Comparison of ENCODE assay signal across 28 cellular contexts in the genomic region with DNA sequence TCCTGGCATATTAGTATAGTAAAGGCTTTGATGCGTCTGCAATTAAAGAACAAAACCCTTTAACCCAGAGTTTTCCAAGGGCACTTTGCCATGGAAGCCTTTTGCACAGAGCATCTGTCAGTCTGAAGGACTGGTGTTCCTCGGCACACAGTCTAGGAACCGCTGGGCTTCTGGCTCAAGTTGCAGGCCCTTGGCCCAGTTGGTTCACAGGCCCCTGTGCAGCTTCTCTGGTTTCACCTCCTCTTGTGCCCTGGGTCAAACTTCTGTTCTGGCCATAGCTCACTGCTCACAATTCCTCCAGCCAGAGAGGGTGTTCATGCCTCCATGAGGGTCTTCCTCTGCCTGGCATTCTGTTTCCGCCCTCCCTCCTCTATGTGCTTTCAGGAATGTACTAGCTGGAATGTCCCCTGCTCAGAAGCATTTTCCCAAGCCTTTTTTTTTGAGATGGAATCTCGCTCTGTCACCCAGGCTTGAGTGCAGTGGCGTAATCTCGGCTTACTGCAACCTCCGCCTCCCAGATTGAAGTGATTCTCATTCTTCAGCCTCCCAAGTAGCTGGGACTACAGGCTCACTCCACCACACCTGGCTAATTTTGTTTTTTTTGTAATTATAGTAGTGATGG.
"Had no signal": no experiment of that assay in that cellular context is flagged by ENCODE, and none has a peak within 500 bp of the region (broad histone marks: within the 10 kb centered on the region; RNA-seq: fewer than 3 reads in every experiment).

No MANE protein-coding gene starts in this region.

- H3K4me1 Mint-ChIP-seq: activated naive CD4-positive, alpha-beta T cell treated with anti-CD3 and anti-CD28 coated beads, Interleukin-2, amount 50 U/mL, for 24 hours; activated naive CD8-positive, alpha-beta T cell treated with anti-CD3 and anti-CD28 coated beads, Interleukin-2, amount 10 ng/mL, durations not matched to agents 7 days and 5 days had no signal

- H3K27ac ChIP-seq: ascending aorta, SJCRH30, SK-N-MC, WERI-Rb-1 had no signal

- H3K27me3 Mint-ChIP-seq: activated CD8-positive, alpha-beta T cell treated with anti-CD3 and anti-CD28 coated beads for 36 hours; activated naive CD4-positive, alpha-beta T cell treated with anti-CD3 and anti-CD28 coated beads, Interleukin-2, amount 50 U/mL, for 24 hours had no signal

- DNase-seq: activated CD4-positive, alpha-beta T cell treated with anti-CD3 and anti-CD28 coated beads for 1 hour; activated CD4-positive, alpha-beta T cell treated with anti-CD3 and anti-CD28 coated beads for 48 hours; activated CD4-positive, alpha-beta T cell treated with anti-CD3 and anti-CD28 coated beads, Interleukin-2, amount 50 U/mL, for 4 hours; activated CD4-positive, CD25-positive, alpha-beta regulatory T cell; activated CD8-positive, alpha-beta T cell treated with anti-CD3 and anti-CD28 coated beads for 36 hours; activated gamma-delta T cell; activated naive CD4-positive, alpha-beta T cell treated with Interleukin-2 at 50 U/mL for 16 hours; activated naive CD8-positive, alpha-beta T cell treated with anti-CD3 and anti-CD28 coated beads, Interleukin-2, amount 10 ng/mL, durations not matched to agents 7 days and 5 days; activated T-cell treated with anti-CD3 and anti-CD28 coated beads, Interleukin-2, amount 50 U/mL, for 1 hour; amygdala; Kasumi-1; KG1; MG63; NCI-H1048; NCI-H1436 treated with DMSO at 0.1 percent for 48 hours; NCI-H1694 treated with DMSO at 0.1 percent for 48 hours; NCI-H2029; NCI-H345; NCI-H524 treated with DMSO at 0.1 percent for 48 hours; SHP77; SJCRH30; T1000; WERI-Rb-1 had no signal

- H3K9me3 ChIP-seq: ascending aorta, MG63, SJCRH30 had no signal

- H3K4me1 ChIP-seq: ascending aorta, SJCRH30 had no signal

- ATAC-seq: activated CD8-positive, alpha-beta T cell treated with anti-CD3 and anti-CD28 coated beads for 36 hours; Panc1 had no signal

- H3K27me3 ChIP-seq: ascending aorta, MG63, SJCRH30 had no signal

- H3K4me3 Mint-ChIP-seq: activated CD8-positive, alpha-beta T cell treated with anti-CD3 and anti-CD28 coated beads for 36 hours; activated naive CD4-positive, alpha-beta T cell treated with anti-CD3 and anti-CD28 coated beads, Interleukin-2, amount 50 U/mL, for 24 hours; activated naive CD8-positive, alpha-beta T cell treated with anti-CD3 and anti-CD28 coated beads, Interleukin-2, amount 10 ng/mL, durations not matched to agents 7 days and 5 days had no signal

- H3K36me3 Mint-ChIP-seq: activated naive CD4-positive, alpha-beta T cell treated with anti-CD3 and anti-CD28 coated beads, Interleukin-2, amount 50 U/mL, for 24 hours; activated naive CD8-positive, alpha-beta T cell treated with anti-CD3 and anti-CD28 coated beads, Interleukin-2, amount 10 ng/mL, durations not matched to agents 7 days and 5 days had no signal

- H3K36me3 ChIP-seq: ascending aorta, MG63, SJCRH30, WERI-Rb-1 had no signal

- H3K27ac Mint-ChIP-seq: activated CD8-positive, alpha-beta T cell treated with anti-CD3 and anti-CD28 coated beads for 36 hours; activated naive CD4-positive, alpha-beta T cell treated with anti-CD3 and anti-CD28 coated beads, Interleukin-2, amount 50 U/mL, for 24 hours; activated naive CD8-positive, alpha-beta T cell treated with anti-CD3 and anti-CD28 coated beads, Interleukin-2, amount 10 ng/mL, durations not matched to agents 7 days and 5 days; activated T-helper 2 cell treated with anti-CD3 and anti-CD28 coated beads, Interferon-gamma antibody, Interleukin-2, Interleukin-4, amounts not matched to agents 10 μg/mL and 5 μg/mL and 100 μg/mL, durations not matched to agents 14 hours and 24 hours and 36 hours had no signal

- H3K9me3 Mint-ChIP-seq: activated CD8-positive, alpha-beta T cell treated with anti-CD3 and anti-CD28 coated beads for 36 hours; activated naive CD4-positive, alpha-beta T cell treated with anti-CD3 and anti-CD28 coated beads, Interleukin-2, amount 50 U/mL, for 24 hours; activated naive CD8-positive, alpha-beta T cell treated with anti-CD3 and anti-CD28 coated beads, Interleukin-2, amount 10 ng/mL, durations not matched to agents 7 days and 5 days; activated T-helper 2 cell treated with anti-CD3 and anti-CD28 coated beads, Interferon-gamma antibody, Interleukin-2, Interleukin-4, amounts not matched to agents 10 μg/mL and 5 μg/mL and 100 μg/mL, durations not matched to agents 14 hours and 24 hours and 36 hours had no signal

- H3K4me3 ChIP-seq: ascending aorta, MG63, SJCRH30, SK-N-MC had no signal
